Comparison of ENCODE assay signal across 11 cellular contexts in the genomic region with DNA sequence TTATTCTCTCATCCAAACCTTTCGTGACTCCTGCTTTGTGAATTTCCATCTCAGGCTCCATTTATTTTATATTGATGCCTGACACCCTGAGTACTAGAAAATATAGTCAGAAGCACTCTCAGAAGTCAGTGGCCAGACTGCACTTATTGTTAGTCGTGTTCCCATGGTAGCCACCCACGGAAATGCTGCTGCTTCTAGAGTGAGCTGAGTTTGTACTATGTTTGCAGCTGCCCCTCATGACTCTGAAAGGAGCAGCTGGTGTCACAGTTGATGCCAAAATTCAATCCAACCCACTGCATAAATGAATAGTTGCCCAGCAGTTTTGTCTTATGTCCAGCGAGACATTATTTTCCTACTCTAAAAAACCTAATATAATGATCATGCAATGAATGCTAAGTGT.
DNase-seq lines count a peak whose midpoint lies in the region; ATAC-seq and TF ChIP-seq lines count a peak whose summit lies in the region.
"Had no signal": no experiment of that assay in that cellular context is flagged by ENCODE, and none has a peak within 500 bp of the region (broad histone marks: within the 10 kb centered on the region; RNA-seq: fewer than 3 reads in every experiment).

No MANE protein-coding gene starts in this region.

- WGBS in endodermal cell (ENCODE audit: insufficient coverage in 1 of 2, insufficient read length in 1 of 2), 2 experiments, result 72 to 79% methylated on average over 4 of the region's 4 CpGs

- no peaks in the 10 kb centered on the region for H3K9me2 ChIP-seq in PC-3 (replicated peaks; ENCODE audit: low read length)

- intact Hi-C loops in A673 (cut with micrococcal nuclease; ENCODE audit: unreplicated experiment), result no loop called here
- intact Hi-C loops in PC-3 (cut with micrococcal nuclease), result no loop called here

- H3K4me3 ChIP-seq in A673 (ENCODE audit: low read depth, low read length, poor library complexity, severe bottlenecking) (no peak overlapping the region), endodermal cell (ENCODE audit: low read length) (no peak overlapping the region), PC-3 (ENCODE audit: low read length) (no peak overlapping the region)

- H2AFZ ChIP-seq in PC-3 (ENCODE audit: low read length), result no peak overlapping the region

- H3K27me3 ChIP-seq in A673 (replicated peaks; ENCODE audit: insufficient read depth, low read depth, low read length, poor library complexity) (no peaks in the 10 kb centered on the region), endodermal cell (ENCODE audit: control insufficient read depth, insufficient read depth, low read length, poor library complexity, severe bottlenecking) (no peaks in the 10 kb centered on the region), PC-3 (ENCODE audit: low read length) (no peaks in the 10 kb centered on the region)

- no peak overlapping the region for H3K27ac Mint-ChIP-seq in endodermal cell
- no peak overlapping the region for H3K27ac Mint-ChIP-seq in activated CD4-positive, alpha-beta memory T cell treated with anti-CD3 and anti-CD28 coated beads, Interleukin-2, amount 10 ng/mL, durations not matched to agents 7 days and 5 days
- H3K27ac Mint-ChIP-seq: activated naive CD8-positive, alpha-beta T cell treated with anti-CD3 and anti-CD28 coated beads, Interleukin-2, amount 10 ng/mL, durations not matched to agents 7 days and 5 days had no signal

- H3K27ac ChIP-seq in A673 (ENCODE audit: low read depth, low read length, poor library complexity, severe bottlenecking) (no peak overlapping the region), endodermal cell (ENCODE audit: low read depth, low read length) (peak overlapping the region; percentile 80), PC-3 (ENCODE audit: low read length) (no peak overlapping the region)

- DNase-seq in A673 (ENCODE audit: low spot score) (peak; percentile 39), HCEC 1CT (peak; percentile 40), NCI-H446 treated with DMSO at 0.1 percent for 48 hours (lab: John Stamatoyannopoulos, UW) (peak; percentile 36), endodermal cell (no peak), PC-3 (no peak)
- no peak for DNase-seq in activated CD4-positive, alpha-beta memory T cell treated with anti-CD3 and anti-CD28 coated beads, Interleukin-2, amount 10 ng/mL, durations not matched to agents 7 days and 5 days
- DNase-seq: activated naive CD8-positive, alpha-beta T cell treated with anti-CD3 and anti-CD28 coated beads, Interleukin-2, amount 10 ng/mL, durations not matched to agents 7 days and 5 days; KBM-7; T-helper 2 cell had no signal

- H3K4me1 Mint-ChIP-seq in endodermal cell, result no peaks in the 10 kb centered on the region
- H3K4me1 Mint-ChIP-seq in activated CD4-positive, alpha-beta memory T cell treated with anti-CD3 and anti-CD28 coated beads, Interleukin-2, amount 10 ng/mL, durations not matched to agents 7 days and 5 days, result no peaks in the 10 kb centered on the region
- H3K4me1 Mint-ChIP-seq: activated naive CD8-positive, alpha-beta T cell treated with anti-CD3 and anti-CD28 coated beads, Interleukin-2, amount 10 ng/mL, durations not matched to agents 7 days and 5 days had no signal

- H3K9me3 ChIP-seq in A673 (ENCODE audit: low read depth, low read length, poor library complexity, severe bottlenecking), result no peaks in the 10 kb centered on the region
- H3K9me3 ChIP-seq in endodermal cell (ENCODE audit: control insufficient read depth, low read length), result no peaks in the 10 kb centered on the region
- no peaks in the 10 kb centered on the region for H3K9me3 ChIP-seq in PC-3 (ENCODE audit: low read length)

- BruUV-seq in A673 (replicated peaks; lab: Mats Ljungman, UMichigan) (no TSS peak), PC-3 (replicated peaks; lab: Mats Ljungman, UMichigan) (no TSS peak)

- H3K36me3 ChIP-seq in A673 (ENCODE audit: insufficient read depth, low read length, poor library complexity, severe bottlenecking) (no peaks in the 10 kb centered on the region), endodermal cell (ENCODE audit: control insufficient read depth, insufficient read depth, low read length) (no peaks in the 10 kb centered on the region), PC-3 (ENCODE audit: low read depth, low read length) (no peaks in the 10 kb centered on the region)

- H3K79me2 ChIP-seq in PC-3 (ENCODE audit: low read length), result no peaks in the 10 kb centered on the region

- no peaks in the 10 kb centered on the region for H3F3A ChIP-seq in PC-3 (ENCODE audit: low read length, unreplicated experiment)

- no peaks in the 10 kb centered on the region for H3K36me3 Mint-ChIP-seq in endodermal cell (ENCODE audit: low read depth)
- H3K36me3 Mint-ChIP-seq in activated CD4-positive, alpha-beta memory T cell treated with anti-CD3 and anti-CD28 coated beads, Interleukin-2, amount 10 ng/mL, durations not matched to agents 7 days and 5 days (ENCODE audit: low read depth), result no peaks in the 10 kb centered on the region
- H3K36me3 Mint-ChIP-seq: activated naive CD8-positive, alpha-beta T cell treated with anti-CD3 and anti-CD28 coated beads, Interleukin-2, amount 10 ng/mL, durations not matched to agents 7 days and 5 days had no signal

- no peak overlapping the region for H3K4me3 Mint-ChIP-seq in endodermal cell
- no peak overlapping the region for H3K4me3 Mint-ChIP-seq in activated CD4-positive, alpha-beta memory T cell treated with anti-CD3 and anti-CD28 coated beads, Interleukin-2, amount 10 ng/mL, durations not matched to agents 7 days and 5 days
- H3K4me3 Mint-ChIP-seq: activated naive CD8-positive, alpha-beta T cell treated with anti-CD3 and anti-CD28 coated beads, Interleukin-2, amount 10 ng/mL, durations not matched to agents 7 days and 5 days had no signal

- POLR2A ChIA-PET in A673 (lab: Charles Lee; ENCODE audit: low non-redundant PET) (no interaction called here), PC-3 (lab: Charles Lee; ENCODE audit: unreplicated experiment) (no interaction called here)
- POLR2A ChIA-PET in activated CD4-positive, alpha-beta memory T cell treated with anti-CD3 and anti-CD28 coated beads, Interleukin-2, amount 10 ng/mL, durations not matched to agents 7 days and 5 days (lab: Charles Lee), result no interaction called here

- H3K27me3 Mint-ChIP-seq in endodermal cell (ENCODE audit: insufficient read depth), result no peaks in the 10 kb centered on the region
- no peaks in the 10 kb centered on the region for H3K27me3 Mint-ChIP-seq in activated CD4-positive, alpha-beta memory T cell treated with anti-CD3 and anti-CD28 coated beads, Interleukin-2, amount 10 ng/mL, durations not matched to agents 7 days and 5 days
- H3K27me3 Mint-ChIP-seq: activated naive CD8-positive, alpha-beta T cell treated with anti-CD3 and anti-CD28 coated beads, Interleukin-2, amount 10 ng/mL, durations not matched to agents 7 days and 5 days had no signal

- no peaks in the 10 kb centered on the region for H3K9me3 Mint-ChIP-seq in endodermal cell
- H3K9me3 Mint-ChIP-seq in activated CD4-positive, alpha-beta memory T cell treated with anti-CD3 and anti-CD28 coated beads, Interleukin-2, amount 10 ng/mL, durations not matched to agents 7 days and 5 days, result peaks cover 4% of the 10 kb centered on the region
- H3K9me3 Mint-ChIP-seq: activated naive CD8-positive, alpha-beta T cell treated with anti-CD3 and anti-CD28 coated beads, Interleukin-2, amount 10 ng/mL, durations not matched to agents 7 days and 5 days had no signal

- ATAC-seq in PC-3, result no peak
- ATAC-seq in GM19455 (IDR thresholded peaks at IDR 0.05; ENCODE audit: unreplicated experiment), result no peak
- no peak for ATAC-seq in GM21576 (IDR thresholded peaks at IDR 0.05; ENCODE audit: unreplicated experiment)

- CTCF ChIA-PET in A673 (lab: Charles Lee), result no interaction called here
- CTCF ChIA-PET in PC-3 (lab: Charles Lee), result no interaction called here
- CTCF ChIA-PET in activated CD4-positive, alpha-beta memory T cell treated with anti-CD3 and anti-CD28 coated beads, Interleukin-2, amount 10 ng/mL, durations not matched to agents 7 days and 5 days (lab: Charles Lee), result no interaction called here

- H3K4me2 ChIP-seq in PC-3 (ENCODE audit: low read length), result no peak overlapping the region

- H3K9ac ChIP-seq in endodermal cell (ENCODE audit: extremely low read depth, low read length, poor library complexity, severe bottlenecking) (no peak overlapping the region), PC-3 (ENCODE audit: low read length) (no peak overlapping the region)

- no peak for TF ChIP-seq CTCF in A673 (conservative IDR thresholded peaks at IDR 0.05; ENCODE audit: low read depth, low read length)
- no peak for TF ChIP-seq CTCF in endodermal cell (conservative IDR thresholded peaks at IDR 0.05)
- no peak for TF ChIP-seq CTCF in PC-3 (conservative IDR thresholded peaks at IDR 0.05; ENCODE audit: low read depth, low read length)

- H3K4me1 ChIP-seq in A673 (ENCODE audit: insufficient read depth, low read length, poor library complexity, severe bottlenecking) (no peaks in the 10 kb centered on the region), endodermal cell (ENCODE audit: control insufficient read depth, insufficient read depth, low read length) (no peaks in the 10 kb centered on the region), PC-3 (ENCODE audit: insufficient read depth, low read length) (0 out of 2 replicates have a peak, but pooled peaks cover 6% of the 10 kb centered on the region)

- no peaks in the 10 kb centered on the region for H4K20me1 ChIP-seq in PC-3 (ENCODE audit: low read length)

Comparison
In these comparisons a context has a peak if more than half of its experiments do, and no peak if none do; other contexts are left out.
1. DNase-seq: peak in A673 (single experiment), HCEC 1CT (single experiment) and NCI-H446 treated with DMSO at 0.1 percent for 48 hours (single experiment); none in endodermal cell (single experiment), PC-3 (single experiment) and activated CD4-positive, alpha-beta memory T cell treated with anti-CD3 and anti-CD28 coated beads, Interleukin-2, amount 10 ng/mL, durations not matched to agents 7 days and 5 days (single experiment).